ENCODE assay signal across 8 cellular contexts in genomic region chr4:15778742-15779231, GRCh38. TPM values are rescaled to one million over a fixed set of nuclear protein-coding genes. Genes with fewer than 3 reads are reported as not detected.
DNase-seq lines count a peak whose midpoint lies in the region; ATAC-seq and TF ChIP-seq lines count a peak whose summit lies in the region.

No MANE protein-coding gene starts in this region.

- H3K9me3 ChIP-seq in IMR-90 (ENCODE audit: control insufficient read depth, insufficient read depth, low read length) (no peaks in the 10 kb centered on the region), esophagus squamous epithelium (no peaks in the 10 kb centered on the region), upper lobe of right lung (no peaks in the 10 kb centered on the region)

- DNase-seq in GM03348 (ENCODE audit: low spot score) (peak; percentile 53), IMR-90 (no peak), esophagus squamous epithelium (lab: John Stamatoyannopoulos, UW) (no peak), upper lobe of right lung (peak; percentile 85), epidermal melanocyte (ENCODE audit: insufficient read length, low spot score) (no peak)
- peak; percentile 79 for DNase-seq in activated CD4-positive, alpha-beta memory T cell treated with anti-CD3 and anti-CD28 coated beads, Interleukin-2, amount 10 ng/mL, durations not matched to agents 7 days and 5 days
- peak; percentile 89 for DNase-seq in natural killer cell treated with Interleukin-12 subunit alpha and Interleukin-12 subunit beta and Interleukin-15 and Interleukin-18, amount 100 ng/mL, for 72 hours (ENCODE audit: low spot score)

- no peak overlapping the region for H3K56ac ChIP-seq in IMR-90 (ENCODE audit: extremely low read depth, insufficient read depth, low read length)

- H2AFZ ChIP-seq in IMR-90 (replicated peaks; ENCODE audit: low read length, poor library complexity) = peak overlapping the region; percentile 77

- H3K4me3 Mint-ChIP-seq in activated CD4-positive, alpha-beta memory T cell treated with anti-CD3 and anti-CD28 coated beads, Interleukin-2, amount 10 ng/mL, durations not matched to agents 7 days and 5 days = peak overlapping the region; percentile 84
- peak overlapping the region; percentile 89 for H3K4me3 Mint-ChIP-seq in natural killer cell treated with Interleukin-12 subunit alpha and Interleukin-12 subunit beta and Interleukin-15 and Interleukin-18, amount 100 ng/mL, for 72 hours

- peaks cover 74% of the 10 kb centered on the region for H3K4me1 Mint-ChIP-seq in activated CD4-positive, alpha-beta memory T cell treated with anti-CD3 and anti-CD28 coated beads, Interleukin-2, amount 10 ng/mL, durations not matched to agents 7 days and 5 days
- H3K4me1 Mint-ChIP-seq in natural killer cell treated with Interleukin-12 subunit alpha and Interleukin-12 subunit beta and Interleukin-15 and Interleukin-18, amount 100 ng/mL, for 72 hours (ENCODE audit: low read depth in 2 of 2) = peaks cover 68 to 75% of the 10 kb centered on the region in 2 donors

- peaks cover 64% of the 10 kb centered on the region for H3K36me3 Mint-ChIP-seq in activated CD4-positive, alpha-beta memory T cell treated with anti-CD3 and anti-CD28 coated beads, Interleukin-2, amount 10 ng/mL, durations not matched to agents 7 days and 5 days (ENCODE audit: low read depth)
- peaks cover 31% of the 10 kb centered on the region for H3K36me3 Mint-ChIP-seq in natural killer cell treated with Interleukin-12 subunit alpha and Interleukin-12 subunit beta and Interleukin-15 and Interleukin-18, amount 100 ng/mL, for 72 hours

- POLR2A ChIA-PET in IMR-90 (lab: Charles Lee; ENCODE audit: unreplicated experiment) = no interaction called here
- POLR2A ChIA-PET in activated CD4-positive, alpha-beta memory T cell treated with anti-CD3 and anti-CD28 coated beads, Interleukin-2, amount 10 ng/mL, durations not matched to agents 7 days and 5 days (lab: Charles Lee) = interaction anchor here (0.7 to 7.6 kb wide), 6 partner anchors 8 to 776 kb away, joined by 3 to 157 read pairs (median 24); partner anchors contain the start of gene FAM200B

- H3K14ac ChIP-seq in IMR-90 (replicated peaks; ENCODE audit: low read depth, low read length) = no peak overlapping the region

- no peaks in the 10 kb centered on the region for H3K9me1 ChIP-seq in IMR-90 (ENCODE audit: insufficient read depth, low read length)

- dilution Hi-C loops in IMR-90 (cut with HindIII; ENCODE audit: low sequenced_read_pairs, unreplicated experiment) = no loop called here

- no peaks in the 10 kb centered on the region for H3K9me3 Mint-ChIP-seq in activated CD4-positive, alpha-beta memory T cell treated with anti-CD3 and anti-CD28 coated beads, Interleukin-2, amount 10 ng/mL, durations not matched to agents 7 days and 5 days
- H3K9me3 Mint-ChIP-seq in natural killer cell treated with Interleukin-12 subunit alpha and Interleukin-12 subunit beta and Interleukin-15 and Interleukin-18, amount 100 ng/mL, for 72 hours = peaks cover 4% of the 10 kb centered on the region

- H4K8ac ChIP-seq in IMR-90 (ENCODE audit: low read depth in 2 of 2, low read length in 2 of 2) = no peak overlapping the region

- peaks cover 20% of the 10 kb centered on the region for H3K27me3 Mint-ChIP-seq in activated CD4-positive, alpha-beta memory T cell treated with anti-CD3 and anti-CD28 coated beads, Interleukin-2, amount 10 ng/mL, durations not matched to agents 7 days and 5 days
- no peaks in the 10 kb centered on the region for H3K27me3 Mint-ChIP-seq in natural killer cell treated with Interleukin-12 subunit alpha and Interleukin-12 subunit beta and Interleukin-15 and Interleukin-18, amount 100 ng/mL, for 72 hours

- no peak overlapping the region for H2BK120ac ChIP-seq in IMR-90 (ENCODE audit: low read depth, low read length)

- H4K91ac ChIP-seq in IMR-90 (ENCODE audit: insufficient read depth, low read depth, low read length) = no peak overlapping the region

- 0% methylated on average over 12 of the region's 41 CpGs; no CpG with 5 or more reads in 1 of the 2 experiments for WGBS in IMR-90 (ENCODE audit: extremely low coverage in 2 of 2, insufficient read length in 1 of 2), 2 experiments
- WGBS in esophagus squamous epithelium, 2 donors = 0% methylated on average over 10 to 20 of the region's 41 CpGs

- H2AK5ac ChIP-seq in IMR-90 (ENCODE audit: low read depth, low read length) = no peak overlapping the region

- TF ChIP-seq POLR2A in IMR-90 (IDR thresholded peaks at IDR 0.05; ENCODE audit: low read depth, low read length) (no peak), esophagus squamous epithelium (IDR thresholded peaks at IDR 0.05) (no peak)

- H3K23ac ChIP-seq in IMR-90 (ENCODE audit: low read depth, low read length) = no peak overlapping the region

- H2BK20ac ChIP-seq in IMR-90 (ENCODE audit: low read depth, low read length) = no peak overlapping the region

- H3K4me3 ChIP-seq in IMR-90 (ENCODE audit: insufficient read depth, low read depth, low read length) (peak overlapping the region; percentile 30), esophagus squamous epithelium (peak overlapping the region; percentile 43 to 75 (median 55)), upper lobe of right lung (peak overlapping the region; percentile 56)

- in situ Hi-C loops in IMR-90 (cut with MboI; ENCODE audit: low sequenced_read_pairs) = no loop called here

- H3K4me2 ChIP-seq in IMR-90 (ENCODE audit: low read depth, low read length) = peak overlapping the region; percentile 78

- H3K27ac ChIP-seq in IMR-90 (ENCODE audit: insufficient read depth, low read length) (no peak overlapping the region), esophagus squamous epithelium (peak overlapping the region in 3 of 4 donors; percentile 36 to 37 (median 37)), upper lobe of right lung (no peak overlapping the region)

- no peaks in the 10 kb centered on the region for H3K79me1 ChIP-seq in IMR-90 (ENCODE audit: low read depth in 1 of 2, low read length in 2 of 2)

- H3K18ac ChIP-seq in IMR-90 (ENCODE audit: low read depth, low read length) = no peak overlapping the region

- CTCF ChIA-PET in IMR-90 (lab: Yijun Ruan, JAX) = no interaction called here
- CTCF ChIA-PET in activated CD4-positive, alpha-beta memory T cell treated with anti-CD3 and anti-CD28 coated beads, Interleukin-2, amount 10 ng/mL, durations not matched to agents 7 days and 5 days (lab: Charles Lee) = interaction anchor here (1.7 to 5.9 kb wide), 3 partner anchors 8 to 23 kb away, joined by 7 to 69 read pairs (median 11); no protein-coding TSS in a partner anchor

- peak overlapping the region; percentile 81 for H3K27ac Mint-ChIP-seq in activated CD4-positive, alpha-beta memory T cell treated with anti-CD3 and anti-CD28 coated beads, Interleukin-2, amount 10 ng/mL, durations not matched to agents 7 days and 5 days
- peak overlapping the region; percentile 86 to 97 for H3K27ac Mint-ChIP-seq in natural killer cell treated with Interleukin-12 subunit alpha and Interleukin-12 subunit beta and Interleukin-15 and Interleukin-18, amount 100 ng/mL, for 72 hours

- no TSS peak for BruUV-seq in IMR-90 (replicated peaks; lab: Mats Ljungman, UMichigan)

- no peak overlapping the region for H4K5ac ChIP-seq in IMR-90 (ENCODE audit: low read depth, low read length)

- no peak for TF ChIP-seq RAD21 in IMR-90 (IDR thresholded peaks at IDR 0.05; ENCODE audit: low read length)

- no peaks in the 10 kb centered on the region for H4K20me1 ChIP-seq in IMR-90 (ENCODE audit: insufficient read depth, low read length)

- H3K27me3 ChIP-seq in IMR-90 (ENCODE audit: control insufficient read depth, insufficient read depth, low read length) (peaks cover 54% of the 10 kb centered on the region), esophagus squamous epithelium (peaks cover 0 to 48% (median 0%) of the 10 kb centered on the region in 4 donors), upper lobe of right lung (no peaks in the 10 kb centered on the region)

- no peak overlapping the region for H2BK15ac ChIP-seq in IMR-90 (ENCODE audit: low read depth, low read length)

- no peak overlapping the region for H2AK9ac ChIP-seq in IMR-90 (replicated peaks; ENCODE audit: low read depth, low read length, poor library complexity)

- H3K9ac ChIP-seq in IMR-90 (ENCODE audit: low read depth, low read length) = no peak overlapping the region

- intact Hi-C loops in IMR-90 (cut with micrococcal nuclease) (no loop called here), esophagus squamous epithelium (cut with DNase I) (no loop called here), upper lobe of right lung (cut with DNase I) (no loop called here)

- no peak overlapping the region for H3K4ac ChIP-seq in IMR-90 (ENCODE audit: low read depth, low read length)

- H3K36me3 ChIP-seq in IMR-90 (ENCODE audit: control insufficient read depth, insufficient read depth, low read length) = no peaks in the 10 kb centered on the region
- H3K36me3 ChIP-seq in esophagus squamous epithelium = no peaks in the 10 kb centered on the region
- no peaks in the 10 kb centered on the region for H3K36me3 ChIP-seq in upper lobe of right lung

- H3K4me1 ChIP-seq in IMR-90 (ENCODE audit: control insufficient read depth, insufficient read depth, low read length) (no peaks in the 10 kb centered on the region; the same call in 1 of the 2 replicates), esophagus squamous epithelium (peaks cover 0 to 23% (median 8%) of the 10 kb centered on the region in 3 donors), upper lobe of right lung (peaks cover 13% of the 10 kb centered on the region)

- ATAC-seq in GM21526 (IDR thresholded peaks at IDR 0.05; ENCODE audit: low FRiP score, unreplicated experiment) = peak; percentile 54
- peak; percentile 46 for ATAC-seq in IMR-90 (ENCODE audit: low read depth)
- peak; percentile 71 for ATAC-seq in natural killer cell treated with Interleukin-12 subunit alpha and Interleukin-12 subunit beta and Interleukin-15 and Interleukin-18, amount 100 ng/mL, for 72 hours
- ATAC-seq in upper lobe of right lung = peak; percentile 77

- no peak overlapping the region for H2BK5ac ChIP-seq in IMR-90 (ENCODE audit: low read depth, low read length, poor library complexity, severe bottlenecking)

- TF ChIP-seq CTCF in IMR-90 (conservative IDR thresholded peaks at IDR 0.05; ENCODE audit: low read depth, low read length) (no peak), esophagus squamous epithelium (IDR thresholded peaks at IDR 0.05) (no peak), upper lobe of right lung (IDR thresholded peaks at IDR 0.05) (no peak)

TF ChIP-seq in IMR-90, 13 proteins besides CTCF, POLR2A, EP300 and RAD21 (continues in another document):
- no peak for TF ChIP-seq BHLHE40 (IDR thresholded peaks at IDR 0.05; ENCODE audit: low read depth, low read length)
- no peak for TF ChIP-seq CEBPB (IDR thresholded peaks at IDR 0.05; ENCODE audit: low read depth, low read length)

RNA-seq across cellular contexts. Expression of gene CD38, which starts 0.7 kb away (rescaled TPM):
- total RNA-seq in IMR-90 (2012; rRNA removed) = not detected in 2 replicates
- not detected in 2 replicates for polyA plus RNA-seq in IMR-90 (2012; rRNA removed)
- not detected in 2 replicates for polyA plus RNA-seq in IMR-90 (2012; cell fraction: cytosol; rRNA removed)
- polyA plus RNA-seq in IMR-90 (2012; cell fraction: nucleus; rRNA removed; ENCODE audit: low replicate concordance) = not detected in 2 replicates
- total RNA-seq in activated CD4-positive, alpha-beta memory T cell treated with anti-CD3 and anti-CD28 coated beads, Interleukin-2, amount 10 ng/mL, durations not matched to agents 7 days and 5 days = 100 to 1,000 TPM; 128 TPM
- 1 to 10 TPM; 1.1 to 2.5 (median 1.9) TPM for total RNA-seq in esophagus squamous epithelium
- total RNA-seq in natural killer cell treated with Interleukin-12 subunit alpha and Interleukin-12 subunit beta and Interleukin-15 and Interleukin-18, amount 100 ng/mL, for 72 hours = 100 to 1,000 TPM in 1 of 2 donors, 10 to 100 TPM in 1; 94.7 to 179 TPM
- 2.4 TPM for total RNA-seq in upper lobe of right lung

Comparison
In these comparisons a context has a peak if more than half of its experiments do, and no peak if none do; other contexts are left out.
1. DNase-seq: peak in GM03348 (single experiment), activated CD4-positive, alpha-beta memory T cell treated with anti-CD3 and anti-CD28 coated beads, Interleukin-2, amount 10 ng/mL, durations not matched to agents 7 days and 5 days (single experiment), natural killer cell treated with Interleukin-12 subunit alpha and Interleukin-12 subunit beta and Interleukin-15 and Interleukin-18, amount 100 ng/mL, for 72 hours (single experiment) and upper lobe of right lung (single experiment); none in IMR-90 (single experiment), esophagus squamous epithelium (single experiment) and epidermal melanocyte (single experiment).
2. H3K27ac ChIP-seq: peak in esophagus squamous epithelium (3 of 4); none in IMR-90 (single experiment) and upper lobe of right lung (single experiment).
3. RNA of gene CD38, which starts 0.7 kb away (total RNA-seq): 94.7 to 179 TPM in natural killer cell treated with Interleukin-12 subunit alpha and Interleukin-12 subunit beta and Interleukin-15 and Interleukin-18, amount 100 ng/mL, for 72 hours and 128 TPM in activated CD4-positive, alpha-beta memory T cell treated with anti-CD3 and anti-CD28 coated beads, Interleukin-2, amount 10 ng/mL, durations not matched to agents 7 days and 5 days; 2.4 TPM in upper lobe of right lung (single experiment), 1.1 to 2.5 TPM in esophagus squamous epithelium and not detected in IMR-90; every median in the first group is over 10 times any median in the second.
4. Peak in every context shown above with its lines, with median percentiles within 50 percentile points of each other: ATAC-seq and H3K4me3 ChIP-seq.